Comparison of ENCODE assay signal across 30 cellular contexts in genomic region chr9:123084256-123084655, GRCh38. TPM values are rescaled to one million over a fixed set of nuclear protein-coding genes. Genes with fewer than 3 reads are reported as not detected.
A peak's percentile ranks its signal among the peaks of the same experiment; 100 is the strongest.
DNase-seq lines count a peak whose midpoint lies in the region; ATAC-seq, FAIRE-seq and TF ChIP-seq lines count a peak whose summit lies in the region.
"Had no signal": no experiment of that assay in that cellular context is flagged by ENCODE, and none has a peak within 500 bp of the region (broad histone marks: within the 10 kb centered on the region; RNA-seq: fewer than 3 reads in every experiment).

No MANE protein-coding gene starts in this region.

- no peaks in the 10 kb centered on the region for H3K27me3 Mint-ChIP-seq in endodermal cell (ENCODE audit: insufficient read depth)
- no peaks in the 10 kb centered on the region for H3K27me3 Mint-ChIP-seq in activated CD8-positive, alpha-beta memory T cell treated with anti-CD3 and anti-CD28 coated beads, Interleukin-2, amount 10 ng/mL, durations not matched to agents 7 days and 5 days
- H3K27me3 Mint-ChIP-seq: CD4-positive, alpha-beta T cell; T-cell had no signal

- H3K27me3 ChIP-seq in BLaER1 treated with 17β-estradiol and CSF1 and Interleukin-3, amounts not matched to agents 10 nM and 100 nM, result no peaks in the 10 kb centered on the region
- H3K27me3 ChIP-seq in endodermal cell (ENCODE audit: control insufficient read depth, insufficient read depth, low read length, poor library complexity, severe bottlenecking) (no peaks in the 10 kb centered on the region), pancreas (no peaks in the 10 kb centered on the region)
- H3K27me3 ChIP-seq: BE2C, SJCRH30 had no signal

- H3K27ac ChIP-seq in BLaER1 treated with 17β-estradiol and CSF1 and Interleukin-3, amounts not matched to agents 10 nM and 100 nM, result peak overlapping the region in 1 of 11 experiments; percentile 0; a peak in 1 of 22 replicates
- H3K27ac ChIP-seq in SK-N-MC (peak overlapping the region; percentile 33; the same call in 1 of the 2 replicates), endodermal cell (ENCODE audit: low read depth, low read length) (no peak overlapping the region), pancreas (no peak overlapping the region)
- H3K27ac ChIP-seq: A549, PC-9, SJCRH30 had no signal

- H3K27ac Mint-ChIP-seq in endodermal cell, result peak overlapping the region; percentile 13
- H3K27ac Mint-ChIP-seq in activated CD8-positive, alpha-beta memory T cell treated with anti-CD3 and anti-CD28 coated beads, Interleukin-2, amount 10 ng/mL, durations not matched to agents 7 days and 5 days, result no peak overlapping the region
- H3K27ac Mint-ChIP-seq: CD4-positive, alpha-beta T cell; T-cell had no signal

- no peak overlapping the region for H3K9ac ChIP-seq in BLaER1 treated with 17β-estradiol and CSF1 and Interleukin-3, amounts not matched to agents 10 nM and 100 nM
- H3K9ac ChIP-seq in SK-N-MC (ENCODE audit: insufficient read length) (no peak overlapping the region), endodermal cell (ENCODE audit: extremely low read depth, low read length, poor library complexity, severe bottlenecking) (no peak overlapping the region)

- FAIRE-seq in pancreas (lab: Jason Lieb, UNC), result no peak
- FAIRE-seq: A549, K562 had no signal

- H3K36me3 Mint-ChIP-seq in endodermal cell (ENCODE audit: low read depth), result peaks cover 68% of the 10 kb centered on the region
- peaks cover 13% of the 10 kb centered on the region for H3K36me3 Mint-ChIP-seq in activated CD8-positive, alpha-beta memory T cell treated with anti-CD3 and anti-CD28 coated beads, Interleukin-2, amount 10 ng/mL, durations not matched to agents 7 days and 5 days

- CTCF ChIA-PET in activated CD8-positive, alpha-beta memory T cell treated with anti-CD3 and anti-CD28 coated beads, Interleukin-2, amount 10 ng/mL, durations not matched to agents 7 days and 5 days (lab: Charles Lee), result interaction anchor here (0.9 kb wide), 1 partner anchor 272 kb away, joined by 3 read pairs; no protein-coding TSS in a partner anchor

- ATAC-seq in pancreas, result no peak
- ATAC-seq in activated CD8-positive, alpha-beta memory T cell treated with anti-CD3 and anti-CD28 coated beads, Interleukin-2, amount 10 ng/mL, durations not matched to agents 7 days and 5 days, result no peak
- ATAC-seq: A549, HCT116, K562, Right ventricle myocardium inferior, T-cell had no signal

- peaks cover 17% of the 10 kb centered on the region for H3K4me1 Mint-ChIP-seq in endodermal cell
- H3K4me1 Mint-ChIP-seq in activated CD8-positive, alpha-beta memory T cell treated with anti-CD3 and anti-CD28 coated beads, Interleukin-2, amount 10 ng/mL, durations not matched to agents 7 days and 5 days, result peaks cover 4% of the 10 kb centered on the region
- H3K4me1 Mint-ChIP-seq: T-cell had no signal

- H3K9me3 Mint-ChIP-seq in endodermal cell, result no peaks in the 10 kb centered on the region
- H3K9me3 Mint-ChIP-seq in activated CD8-positive, alpha-beta memory T cell treated with anti-CD3 and anti-CD28 coated beads, Interleukin-2, amount 10 ng/mL, durations not matched to agents 7 days and 5 days (ENCODE audit: low read depth), result no peaks in the 10 kb centered on the region
- H3K9me3 Mint-ChIP-seq: CD4-positive, alpha-beta T cell; T-cell had no signal

- DNase-seq in SK-N-MC (ENCODE audit: low read depth, low spot score), result no peak
- no peak for DNase-seq in endodermal cell
- DNase-seq in superior temporal gyrus (ENCODE audit: extremely low spot score), result peak; percentile 13
- no peak for DNase-seq in pancreas
- DNase-seq in activated CD8-positive, alpha-beta memory T cell treated with anti-CD3 and anti-CD28 coated beads, Interleukin-2, amount 10 ng/mL, durations not matched to agents 7 days and 5 days, result no peak
- DNase-seq in D341Med (ENCODE audit: low spot score), result no peak
- DNase-seq: BE2C; CD4-positive, alpha-beta T cell; DMS53; MV-4-11; NCI-H1105; NCI-H1436 treated with DMSO at 0.1 percent for 48 hours; NCI-H187 treated with DMSO at 0.1 percent for 48 hours; NCI-H2171 treated with DMSO at 0.1 percent for 48 hours; NCI-H345; NCI-H524; NCI-H82; NK-92 treated with Interleukin-12 subunit alpha and Interleukin-12 subunit beta, amount 100 ng/mL, for 24 hours; PC-9; SJCRH30; T-cell had no signal

- H3K9me3 ChIP-seq in BLaER1 treated with 17β-estradiol and CSF1 and Interleukin-3, amounts not matched to agents 10 nM and 100 nM (replicated peaks in 1 of 11), result no peaks in the 10 kb centered on the region
- no peaks in the 10 kb centered on the region for H3K9me3 ChIP-seq in SK-N-MC (ENCODE audit: low read depth, low read length)
- no peaks in the 10 kb centered on the region for H3K9me3 ChIP-seq in endodermal cell (ENCODE audit: control insufficient read depth, low read length)
- H3K9me3 ChIP-seq in pancreas, result no peaks in the 10 kb centered on the region
- H3K9me3 ChIP-seq: A549, BE2C, SJCRH30 had no signal

- TF ChIP-seq CTCF in endodermal cell (conservative IDR thresholded peaks at IDR 0.05) (no peak), pancreas (IDR thresholded peaks at IDR 0.05) (no peak)

- H3K4me3 ChIP-seq in BLaER1 treated with 17β-estradiol and CSF1 and Interleukin-3, amounts not matched to agents 10 nM and 100 nM, result no peak overlapping the region
- no peak overlapping the region for H3K4me3 ChIP-seq in SK-N-MC
- H3K4me3 ChIP-seq in endodermal cell (ENCODE audit: low read length), result no peak overlapping the region
- H3K4me3 ChIP-seq in pancreas, result no peak overlapping the region
- H3K4me3 ChIP-seq: A549, K562, PC-9, SJCRH30 had no signal

- 86 to 93% methylated on average over 1 of the region's 1 CpG for WGBS in endodermal cell (ENCODE audit: insufficient coverage in 1 of 2, insufficient read length in 1 of 2), 2 experiments
- WGBS in pancreas, 2 donors, result 90 to 96% methylated on average over 1 of the region's 1 CpG

- H3K4me1 ChIP-seq in BLaER1 treated with 17β-estradiol and CSF1 and Interleukin-3, amounts not matched to agents 10 nM and 100 nM, result peaks cover 0 to 32% (median 25%) of the 10 kb centered on the region in 10 experiments; a peak in 14 of 20 replicates
- peaks cover 10% of the 10 kb centered on the region for H3K4me1 ChIP-seq in endodermal cell (ENCODE audit: control insufficient read depth, insufficient read depth, low read length)
- no peaks in the 10 kb centered on the region for H3K4me1 ChIP-seq in pancreas
- H3K4me1 ChIP-seq: A549, BE2C had no signal

- intact Hi-C loops in pancreas (cut with DNase I), result loop anchor here in 1 of 3 donors (10.0 kb wide), 1 partner anchor 271 kb away; the partner anchor contains the start of gene CRB2

- peak overlapping the region in 6 of 11 experiments; percentile 35 to 64 (median 52); a peak in 10 of 22 replicates for H3K4me2 ChIP-seq in BLaER1 treated with 17β-estradiol and CSF1 and Interleukin-3, amounts not matched to agents 10 nM and 100 nM
- H3K4me2 ChIP-seq: A549, PC-9 had no signal

- H3K4me3 Mint-ChIP-seq in endodermal cell, result no peak overlapping the region
- H3K4me3 Mint-ChIP-seq in activated CD8-positive, alpha-beta memory T cell treated with anti-CD3 and anti-CD28 coated beads, Interleukin-2, amount 10 ng/mL, durations not matched to agents 7 days and 5 days, result no peak overlapping the region
- H3K4me3 Mint-ChIP-seq: CD4-positive, alpha-beta T cell; T-cell had no signal

- H4K20me1 ChIP-seq in BLaER1 treated with 17β-estradiol and CSF1 and Interleukin-3, amounts not matched to agents 10 nM and 100 nM, result no peaks in the 10 kb centered on the region

- peaks cover 40 to 96% (median 75%) of the 10 kb centered on the region in 11 experiments for H3K36me3 ChIP-seq in BLaER1 treated with 17β-estradiol and CSF1 and Interleukin-3, amounts not matched to agents 10 nM and 100 nM
- H3K36me3 ChIP-seq in SK-N-MC (ENCODE audit: insufficient read depth, low read length) (peaks cover 86% of the 10 kb centered on the region), endodermal cell (ENCODE audit: control insufficient read depth, insufficient read depth, low read length) (peaks cover 69% of the 10 kb centered on the region), pancreas (peaks cover 0 to 5% (median 0%) of the 10 kb centered on the region in 3 donors)

RNA-seq across cellular contexts. Expression of gene GPR21, which starts 50.8 kb away (rescaled TPM):
- total RNA-seq in endodermal cell (1 to 10 TPM; 1.5 to 1.8 TPM), pancreas (under 1 TPM in 4 of 6 donors, not detected in 2; 0.16 to 0.97 (median 0.65) TPM)
- polyA plus RNA-seq in endodermal cell (2013, experiment 1 of 2), result not detected
- not detected for polyA plus RNA-seq in endodermal cell (2013, experiment 2 of 2)
- polyA plus RNA-seq in pancreas, result under 1 TPM in 1 of 2 donors, not detected in 1; 0.23 TPM
- total RNA-seq in activated CD8-positive, alpha-beta memory T cell treated with anti-CD3 and anti-CD28 coated beads, Interleukin-2, amount 10 ng/mL, durations not matched to agents 7 days and 5 days, result 1 to 10 TPM in 1 of 2 experiments, under 1 TPM in 1; 0.37 to 1.2 TPM
- total RNA-seq: Daoy, G401, H4, RPMI7951 had no signal
- polyA plus RNA-seq: K562 had no signal
